ENCODE assay signal across 20 cellular contexts in the genomic region with DNA sequence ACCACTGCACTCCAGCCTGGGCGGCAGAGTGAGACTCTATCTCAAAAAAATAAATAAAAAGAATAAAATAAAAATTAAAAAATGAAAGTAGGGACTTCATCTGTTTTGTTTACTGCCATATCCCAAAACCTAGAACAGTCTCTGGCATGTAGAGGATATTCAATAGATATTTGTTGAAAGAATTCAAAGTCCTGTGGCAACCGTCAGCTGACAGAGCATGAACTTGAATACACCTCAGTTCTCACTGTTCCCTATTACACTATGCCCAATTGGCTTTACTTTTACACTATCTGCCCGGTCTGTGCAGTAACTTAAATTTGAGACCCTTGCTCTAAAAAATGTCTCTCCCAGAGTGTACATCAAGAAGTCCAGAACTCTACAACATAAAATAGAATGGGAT. TPM values are rescaled to one million over a fixed set of nuclear protein-coding genes. Genes with fewer than 3 reads are reported as not detected.
A peak's percentile ranks its signal among the peaks of the same experiment; 100 is the strongest.
DNase-seq lines count a peak whose midpoint lies in the region; ATAC-seq and TF ChIP-seq lines count a peak whose summit lies in the region.
"Had no signal": no experiment of that assay in that cellular context is flagged by ENCODE, and none has a peak within 500 bp of the region (broad histone marks: within the 10 kb centered on the region; RNA-seq: fewer than 3 reads in every experiment).

No MANE protein-coding gene starts in this region.

- H3K27me3 Mint-ChIP-seq in GM23338 (ENCODE audit: insufficient read depth, low read depth, poor library complexity), result no peaks in the 10 kb centered on the region
- H3K27me3 Mint-ChIP-seq: B cell; CD4-positive, alpha-beta T cell had no signal

- TF ChIP-seq RAD21 in liver (IDR thresholded peaks at IDR 0.05), result peak; percentile 10 to 22

- H3K27ac ChIP-seq in GM23338 (ENCODE audit: low read depth) (no peak overlapping the region), liver (ENCODE audit: low read depth in 1 of 2, low read length in 2 of 2) (peak overlapping the region; percentile 72 to 86)
- H3K27ac ChIP-seq: 22Rv1; A549; BLaER1 treated with 17β-estradiol and CSF1 and Interleukin-3, amounts not matched to agents 10 nM and 100 nM; C4-2B had no signal

- no peak overlapping the region for H3K4me3 Mint-ChIP-seq in GM23338
- H3K4me3 Mint-ChIP-seq: B cell; CD4-positive, alpha-beta T cell; CD8-positive, alpha-beta T cell had no signal

- no peak overlapping the region for H3K4me2 ChIP-seq in GM23338
- H3K4me2 ChIP-seq: A549; BLaER1 treated with 17β-estradiol and CSF1 and Interleukin-3, amounts not matched to agents 10 nM and 100 nM had no signal

- no peaks in the 10 kb centered on the region for H3F3A ChIP-seq in GM23338 (replicated peaks; ENCODE audit: low read depth)

- no peaks in the 10 kb centered on the region for H4K20me1 ChIP-seq in GM23338 (replicated peaks; ENCODE audit: insufficient read depth)
- H4K20me1 ChIP-seq: BLaER1 treated with 17β-estradiol and CSF1 and Interleukin-3, amounts not matched to agents 10 nM and 100 nM had no signal

- H3K36me3 ChIP-seq in GM23338 (ENCODE audit: insufficient read depth) (no peaks in the 10 kb centered on the region), liver (ENCODE audit: control insufficient read depth in 4 of 4, insufficient read depth in 3 of 4, low read depth in 1 of 4, low read length in 3 of 4) (no peaks in the 10 kb centered on the region), mucosa of descending colon (ENCODE audit: low read depth) (no peaks in the 10 kb centered on the region)
- H3K36me3 ChIP-seq: BLaER1 treated with 17β-estradiol and CSF1 and Interleukin-3, amounts not matched to agents 10 nM and 100 nM had no signal

- WGBS in liver, result 49% methylated on average over 3 of the region's 3 CpGs

- H3K79me2 ChIP-seq in GM23338 (replicated peaks; ENCODE audit: insufficient read depth), result no peaks in the 10 kb centered on the region

- H3K9me3 Mint-ChIP-seq in GM23338, result no peaks in the 10 kb centered on the region; the same call in 2 of the 3 replicates
- H3K9me3 Mint-ChIP-seq: CD4-positive, alpha-beta T cell; CD8-positive, alpha-beta T cell had no signal

- H3K9me2 ChIP-seq in GM23338 (ENCODE audit: insufficient read depth), result peaks cover 8% of the 10 kb centered on the region

- no peaks in the 10 kb centered on the region for H3K36me3 Mint-ChIP-seq in GM23338 (ENCODE audit: low read depth)
- H3K36me3 Mint-ChIP-seq: CD8-positive, alpha-beta T cell had no signal

- no peak overlapping the region for H3K27ac Mint-ChIP-seq in GM23338
- H3K27ac Mint-ChIP-seq: B cell; CD4-positive, alpha-beta T cell; CD8-positive, alpha-beta T cell had no signal

- no peak for DNase-seq in GM23338 (ENCODE audit: low spot score)
- peak; percentile 56 for DNase-seq in left lobe of liver (ENCODE audit: low spot score)
- DNase-seq in mucosa of descending colon, result no peak
- no peak for DNase-seq in activated naive CD4-positive, alpha-beta T cell (lab: John Stamatoyannopoulos, UW)
- no peak for DNase-seq in activated gamma-delta T cell (lab: John Stamatoyannopoulos, UW)
- no peak for DNase-seq in iPS-NIHi11 (ENCODE audit: low spot score)
- DNase-seq: AML-193; Caco-2; Calu3; CD4-positive, alpha-beta T cell; CD8-positive, alpha-beta T cell; DMS79 treated with DMSO at 0.1 percent for 48 hours; GDM1 had no signal

- H3K4me1 Mint-ChIP-seq in GM23338, result peaks cover 20% of the 10 kb centered on the region
- H3K4me1 Mint-ChIP-seq: B cell had no signal

- no peak overlapping the region for H3K9ac ChIP-seq in liver (ENCODE audit: low read depth in 1 of 2, low read length in 2 of 2)
- H3K9ac ChIP-seq: BLaER1 treated with 17β-estradiol and CSF1 and Interleukin-3, amounts not matched to agents 10 nM and 100 nM had no signal

- H3K9me3 ChIP-seq in liver (ENCODE audit: control insufficient read depth in 4 of 4, low read length in 3 of 4) (no peaks in the 10 kb centered on the region), mucosa of descending colon (no peaks in the 10 kb centered on the region)
- H3K9me3 ChIP-seq: A549; BLaER1 treated with 17β-estradiol and CSF1 and Interleukin-3, amounts not matched to agents 10 nM and 100 nM; Caco-2 had no signal

- H3K27me3 ChIP-seq in GM23338 (ENCODE audit: insufficient read depth), result no peaks in the 10 kb centered on the region
- H3K27me3 ChIP-seq in liver (ENCODE audit: control insufficient read depth in 4 of 4, insufficient read depth in 4 of 4, low read length in 3 of 4), result no peaks in the 10 kb centered on the region
- H3K27me3 ChIP-seq: BLaER1 treated with 17β-estradiol and CSF1 and Interleukin-3, amounts not matched to agents 10 nM and 100 nM had no signal

- H3K4me3 ChIP-seq in GM23338, result no peak overlapping the region
- H3K4me3 ChIP-seq in liver (ENCODE audit: low read depth in 1 of 3, low read length in 3 of 3), result no peak overlapping the region
- H3K4me3 ChIP-seq in mucosa of descending colon, result no peak overlapping the region
- H3K4me3 ChIP-seq: A549; BLaER1 treated with 17β-estradiol and CSF1 and Interleukin-3, amounts not matched to agents 10 nM and 100 nM; GM12878 had no signal

- intact Hi-C loops in mucosa of descending colon (cut with DNase I, micrococcal nuclease), result no loop called here

- TF ChIP-seq CTCF in GM23338 (conservative IDR thresholded peaks at IDR 0.05; ENCODE audit: low read depth in 2 of 2) (no peak), liver (IDR thresholded peaks at IDR 0.05; ENCODE audit: low read depth, low read length, missing input control) (no peak), mucosa of descending colon (IDR thresholded peaks at IDR 0.05) (no peak)

- H3K4me1 ChIP-seq in GM23338 (ENCODE audit: insufficient read depth) (peaks cover 29% of the 10 kb centered on the region), liver (ENCODE audit: control insufficient read depth in 4 of 4, insufficient read depth in 4 of 4, low read length in 3 of 4) (peaks cover 1 to 33% (median 17%) of the 10 kb centered on the region in 4 donors), mucosa of descending colon (ENCODE audit: low read depth) (no peaks in the 10 kb centered on the region)
- H3K4me1 ChIP-seq: A549, Caco-2 had no signal

- H2AFZ ChIP-seq in GM23338, result peak overlapping the region; percentile 43; the same call in 1 of the 2 replicates

- ATAC-seq in GM23338 (no peak), left lobe of liver (peak; percentile 82), mucosa of descending colon (peak; percentile 43)
- ATAC-seq: A549; CD8-positive, alpha-beta T cell; GM12878 had no signal

TF ChIP-seq in GM23338, 12 proteins besides CTCF, POLR2A, EP300 and RAD21 (continues in another document):
- TF ChIP-seq, protein P1, sequence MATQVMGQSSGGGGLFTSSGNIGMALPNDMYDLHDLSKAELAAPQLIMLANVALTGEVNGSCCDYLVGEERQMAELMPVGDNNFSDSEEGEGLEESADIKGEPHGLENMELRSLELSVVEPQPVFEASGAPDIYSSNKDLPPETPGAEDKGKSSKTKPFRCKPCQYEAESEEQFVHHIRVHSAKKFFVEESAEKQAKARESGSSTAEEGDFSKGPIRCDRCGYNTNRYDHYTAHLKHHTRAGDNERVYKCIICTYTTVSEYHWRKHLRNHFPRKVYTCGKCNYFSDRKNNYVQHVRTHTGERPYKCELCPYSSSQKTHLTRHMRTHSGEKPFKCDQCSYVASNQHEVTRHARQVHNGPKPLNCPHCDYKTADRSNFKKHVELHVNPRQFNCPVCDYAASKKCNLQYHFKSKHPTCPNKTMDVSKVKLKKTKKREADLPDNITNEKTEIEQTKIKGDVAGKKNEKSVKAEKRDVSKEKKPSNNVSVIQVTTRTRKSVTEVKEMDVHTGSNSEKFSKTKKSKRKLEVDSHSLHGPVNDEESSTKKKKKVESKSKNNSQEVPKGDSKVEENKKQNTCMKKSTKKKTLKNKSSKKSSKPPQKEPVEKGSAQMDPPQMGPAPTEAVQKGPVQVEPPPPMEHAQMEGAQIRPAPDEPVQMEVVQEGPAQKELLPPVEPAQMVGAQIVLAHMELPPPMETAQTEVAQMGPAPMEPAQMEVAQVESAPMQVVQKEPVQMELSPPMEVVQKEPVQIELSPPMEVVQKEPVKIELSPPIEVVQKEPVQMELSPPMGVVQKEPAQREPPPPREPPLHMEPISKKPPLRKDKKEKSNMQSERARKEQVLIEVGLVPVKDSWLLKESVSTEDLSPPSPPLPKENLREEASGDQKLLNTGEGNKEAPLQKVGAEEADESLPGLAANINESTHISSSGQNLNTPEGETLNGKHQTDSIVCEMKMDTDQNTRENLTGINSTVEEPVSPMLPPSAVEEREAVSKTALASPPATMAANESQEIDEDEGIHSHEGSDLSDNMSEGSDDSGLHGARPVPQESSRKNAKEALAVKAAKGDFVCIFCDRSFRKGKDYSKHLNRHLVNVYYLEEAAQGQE (IDR thresholded peaks at IDR 0.05; ENCODE audit: unreplicated experiment), result no peak
- no peak for TF ChIP-seq EZH2phosphoT487 (IDR thresholded peaks at IDR 0.05; ENCODE audit: unreplicated experiment)

TF ChIP-seq in liver, 16 proteins besides CTCF, POLR2A, EP300 and RAD21 (continues in another document):
- TF ChIP-seq JUND (IDR thresholded peaks at IDR 0.05) (no peak), TAF1 (conservative IDR thresholded peaks at IDR 0.05) (no peak)
- TF ChIP-seq, protein P1 (IDR thresholded peaks at IDR 0.05), result peak; percentile 66

RNA-seq across cellular contexts. Expression of a gene that starts 46.2 kb away (rescaled TPM):
- total RNA-seq in GM23338 (2014; rRNA removed; shearing (Covaris generic)), result 448 and 516 TPM in 2 replicates
- polyA plus RNA-seq in GM23338 (2016; fragmentation: Nextera tagmentation; extraction: Ambion mirVana) (726 and 746 TPM in 2 replicates), liver (100 to 1,000 TPM; 320 to 370 TPM)
- total RNA-seq in left lobe of liver (477 TPM), liver (100 to 1,000 TPM; 147 to 161 TPM), mucosa of descending colon (100 to 1,000 TPM; 398 to 884 (median 511) TPM)
